1 cellular context compared by ENCODE assay signal in the genomic region with DNA sequence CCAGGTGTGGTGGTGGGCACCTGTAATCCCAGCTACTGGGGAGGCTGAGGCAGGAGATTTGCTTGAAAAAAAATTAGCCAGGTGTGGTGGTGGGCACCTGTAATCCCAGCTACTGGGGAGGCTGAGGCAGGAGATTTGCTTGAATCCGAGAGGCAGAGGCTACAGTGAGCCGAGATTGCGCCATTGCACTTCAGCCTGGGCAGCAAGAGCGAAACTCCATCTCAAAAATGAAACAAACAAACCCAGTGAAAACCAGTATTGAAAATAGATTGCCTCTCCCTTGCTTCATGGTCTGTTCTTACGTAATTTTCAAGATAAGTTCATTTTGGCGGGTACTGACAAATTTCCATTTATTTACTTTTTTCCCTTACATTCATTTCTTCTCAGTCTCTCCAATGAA. TPM values are rescaled to one million over a fixed set of nuclear protein-coding genes. Genes with fewer than 3 reads are reported as not detected.
"Had no signal": no experiment of that assay in that cellular context is flagged by ENCODE, and none has a peak within 500 bp of the region (broad histone marks: within the 10 kb centered on the region; RNA-seq: fewer than 3 reads in every experiment).

No MANE protein-coding gene starts in this region.

RNA-seq across cellular contexts. Expression of a gene that starts 48.9 kb away (rescaled TPM):
- total RNA-seq: NCI-H460 had no signal
